Comparison of ENCODE assay signal across 19 cellular contexts in the genomic region with DNA sequence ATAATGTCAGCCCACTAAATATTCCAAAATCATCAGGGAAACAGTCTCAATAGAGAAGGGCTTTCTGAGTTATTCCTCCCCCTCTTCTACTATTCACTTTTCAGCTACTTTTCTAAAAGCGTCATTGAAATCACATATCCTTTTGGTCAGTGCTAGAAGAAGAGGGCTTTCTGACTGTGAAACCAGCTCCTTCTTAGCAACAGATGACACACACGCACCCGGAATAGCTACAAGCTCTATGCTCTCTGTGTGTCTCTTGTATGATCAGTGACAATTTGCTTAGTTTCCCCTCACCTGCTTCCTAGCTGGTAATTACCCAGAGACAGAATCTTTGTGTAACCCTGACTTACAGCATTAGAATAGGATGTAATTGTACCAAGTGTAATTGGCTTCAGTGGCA.
DNase-seq lines count a peak whose midpoint lies in the region; ATAC-seq lines count a peak whose summit lies in the region.
"Had no signal": no experiment of that assay in that cellular context is flagged by ENCODE, and none has a peak within 500 bp of the region (broad histone marks: within the 10 kb centered on the region; RNA-seq: fewer than 3 reads in every experiment).

No MANE protein-coding gene starts in this region.

- H3K4me1 ChIP-seq in aorta (ENCODE audit: control insufficient read depth in 1 of 2, insufficient read depth in 2 of 2, low read length in 2 of 2) (no peaks in the 10 kb centered on the region), right cardiac atrium (ENCODE audit: control insufficient read depth, insufficient read depth, low read length) (no peaks in the 10 kb centered on the region)
- H3K4me1 ChIP-seq: BLaER1, Caco-2, HAP-1 had no signal

- no peaks in the 10 kb centered on the region for H3K36me3 ChIP-seq in aorta (ENCODE audit: control insufficient read depth in 1 of 2, insufficient read depth in 2 of 2, low read length in 1 of 2)
- H3K36me3 ChIP-seq: BLaER1, HAP-1 had no signal

- no peak overlapping the region for H3K4me3 ChIP-seq in aorta (ENCODE audit: low read length in 2 of 2)
- no peak overlapping the region for H3K4me3 ChIP-seq in right cardiac atrium (ENCODE audit: low read length)
- H3K4me3 ChIP-seq: BLaER1, GM23338, HAP-1 had no signal

- no peak for ATAC-seq in GM19035 (IDR thresholded peaks at IDR 0.05; ENCODE audit: unreplicated experiment)
- ATAC-seq in aorta (ENCODE audit: low FRiP score): no peak
- ATAC-seq in right cardiac atrium: no peak
- ATAC-seq: CD8-positive, alpha-beta T cell; GM23338 had no signal

- H3K27me3 ChIP-seq in aorta (ENCODE audit: control insufficient read depth in 1 of 2, insufficient read depth in 2 of 2, low read length in 1 of 2): no peaks in the 10 kb centered on the region
- H3K27me3 ChIP-seq in right cardiac atrium (ENCODE audit: control insufficient read depth, insufficient read depth): no peaks in the 10 kb centered on the region

- no peak overlapping the region for H3K27ac ChIP-seq in aorta (ENCODE audit: low read depth in 1 of 2, low read length in 2 of 2)
- no peak overlapping the region for H3K27ac ChIP-seq in right cardiac atrium (ENCODE audit: low read length)
- H3K27ac ChIP-seq: 22Rv1, BLaER1, C4-2B had no signal

- intact Hi-C loops in aorta (cut with DNase I) (no loop called here), right cardiac atrium (cut with DNase I) (no loop called here)

- WGBS in aorta, 2 donors: 79 to 82% methylated on average over 3 of the region's 3 CpGs
- 82% methylated on average over 3 of the region's 3 CpGs for WGBS in right cardiac atrium

- DNase-seq in DMS 273 (lab: John Stamatoyannopoulos, UW; ENCODE audit: unreplicated experiment) (peak; percentile 4), DMS 273 treated with DMSO at 0.1 percent for 48 hours (lab: John Stamatoyannopoulos, UW) (no peak), SK-MEL-5 (ENCODE audit: low read depth, low spot score) (peak; percentile 48), foreskin melanocyte (peak; percentile 4), pons (ENCODE audit: low spot score) (peak; percentile 10), aorta (no peak), right cardiac atrium (no peak)
- DNase-seq: Caco-2; CD4-positive, CD25-positive, alpha-beta regulatory T cell; CD8-positive, alpha-beta T cell; DMS153; DND-41; HFFc6 had no signal

- in situ Hi-C loops in SK-MEL-5 (cut with HindIII; ENCODE audit: low pct_unique_long_range_greater_than_20kb, low sequenced_read_pairs): no loop called here

- H3K9me3 ChIP-seq in aorta (ENCODE audit: control insufficient read depth, low read length) (no peaks in the 10 kb centered on the region), right cardiac atrium (ENCODE audit: control insufficient read depth, low read length) (no peaks in the 10 kb centered on the region)
- H3K9me3 ChIP-seq: BLaER1, Caco-2, HAP-1 had no signal

Comparison
In these comparisons a context has a peak if more than half of its experiments do, and no peak if none do; other contexts are left out.
1. DNase-seq: peak in DMS 273 (single experiment), SK-MEL-5 (single experiment), foreskin melanocyte (single experiment) and pons (single experiment); none in DMS 273 treated with DMSO at 0.1 percent for 48 hours (single experiment), aorta (0 of 2) and right cardiac atrium (0 of 3).